33 cellular contexts compared by ENCODE assay signal in the genomic region with DNA sequence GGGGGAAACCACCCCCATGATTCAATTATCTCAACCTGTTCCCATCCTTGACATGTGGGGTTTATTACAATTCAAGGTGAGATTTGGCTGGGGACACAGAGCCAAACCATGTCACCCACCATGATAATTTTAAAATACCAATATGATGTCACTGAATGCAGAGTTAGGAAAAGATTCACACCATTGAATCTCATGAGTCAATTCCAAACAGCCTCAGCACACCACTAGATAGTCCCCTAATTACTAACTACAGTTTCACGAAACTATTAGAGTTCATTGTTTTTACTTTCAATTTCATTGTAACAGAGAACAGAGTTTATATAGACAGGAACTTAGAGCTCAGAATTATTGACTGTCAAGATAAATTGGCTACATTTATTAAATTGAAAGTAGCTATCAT.
DNase-seq lines count a peak whose midpoint lies in the region; ATAC-seq lines count a peak whose summit lies in the region.
"Had no signal": no experiment of that assay in that cellular context is flagged by ENCODE, and none has a peak within 500 bp of the region (broad histone marks: within the 10 kb centered on the region; RNA-seq: fewer than 3 reads in every experiment).

No MANE protein-coding gene starts in this region.

- H3K36me3 ChIP-seq in endocrine pancreas (ENCODE audit: control insufficient read depth, insufficient read depth, low read length), result no peaks in the 10 kb centered on the region
- H3K36me3 ChIP-seq: brain microvascular endothelial cell, esophagus muscularis mucosa, heart left ventricle, left ventricle myocardium inferior, neural progenitor cell, Peyer's patch, thoracic aorta had no signal

- no peaks in the 10 kb centered on the region for H3K9me3 ChIP-seq in endocrine pancreas (ENCODE audit: control insufficient read depth, low read length)
- H3K9me3 ChIP-seq: esophagus muscularis mucosa, heart left ventricle, left ventricle myocardium inferior, Peyer's patch, thoracic aorta had no signal

- peaks cover 3% of the 10 kb centered on the region for H3K4me1 ChIP-seq in endocrine pancreas (ENCODE audit: control insufficient read depth, insufficient read depth, low read length)
- H3K4me1 ChIP-seq: heart left ventricle, left ventricle myocardium inferior, parathyroid adenoma, Peyer's patch had no signal

- ATAC-seq in GM18502 (IDR thresholded peaks at IDR 0.05; ENCODE audit: poor library complexity, unreplicated experiment) (peak; percentile 74), GM19395 (IDR thresholded peaks at IDR 0.05; ENCODE audit: unreplicated experiment) (peak; percentile 73), HG03342 (IDR thresholded peaks at IDR 0.05; ENCODE audit: unreplicated experiment) (peak; percentile 45), HG02884 (IDR thresholded peaks at IDR 0.05; ENCODE audit: unreplicated experiment) (no peak)
- ATAC-seq: activated CD4-positive, alpha-beta T cell treated with anti-CD3 and anti-CD28 coated beads for 36 hours; activated naive CD4-positive, alpha-beta T cell treated with anti-CD3 and anti-CD28 coated beads, Interleukin-2, amount 50 U/mL, for 72 hours; CD8-positive, alpha-beta T cell; heart left ventricle; K562; stimulated activated naive CD8-positive, alpha-beta T cell treated with anti-CD3 and anti-CD28 coated beads, Interleukin-15, amount 100 ng/mL, for 72 hours had no signal

- H3K27me3 ChIP-seq in endocrine pancreas (ENCODE audit: control insufficient read depth, insufficient read depth, low read length), result no peaks in the 10 kb centered on the region
- H3K27me3 ChIP-seq: brain microvascular endothelial cell, esophagus muscularis mucosa, Peyer's patch had no signal

- peak overlapping the region; percentile 14 for H3K4me3 ChIP-seq in endocrine pancreas (ENCODE audit: control insufficient read depth, insufficient read depth, low read length)
- H3K4me3 ChIP-seq: esophagus muscularis mucosa, heart left ventricle, K562, left ventricle myocardium inferior, neural progenitor cell, Peyer's patch, thoracic aorta had no signal

- DNase-seq in LoVo (ENCODE audit: low spot score) (no peak), occipital lobe (lab: John Stamatoyannopoulos, UW) (no peak)
- DNase-seq: activated CD4-positive, alpha-beta T cell treated with anti-CD3 and anti-CD28 coated beads for 36 hours; activated T-cell treated with anti-CD3 and anti-CD28 coated beads for 4 hours; amygdala; brain microvascular endothelial cell; CD8-positive, alpha-beta T cell; cerebellar nuclear complex; foreskin fibroblast; HCEC 1CT; heart left ventricle; left ventricle myocardium inferior; mesendoderm; NCI-H1105 treated with DMSO at 0.1 percent for 48 hours; NCI-H1930; NCI-H526; Peyer's patch; SIG-M5; stimulated activated CD4-positive, alpha-beta T cell treated with anti-CD3 and anti-CD28 coated beads, Interleukin-1b, Interleukin-23, amount 100 ng/mL, for 48 hours; stimulated activated naive CD8-positive, alpha-beta T cell treated with anti-CD3 and anti-CD28 coated beads, Interleukin-15, amount 100 ng/mL, for 72 hours; SW 1271; T-helper 9 cell had no signal

- H3K9ac ChIP-seq in endocrine pancreas (ENCODE audit: control insufficient read depth, insufficient read depth, low read length), result no peak overlapping the region
- H3K9ac ChIP-seq: neural progenitor cell, parathyroid adenoma had no signal
